In genomic region chr20:13211956-13212618, GRCh38 we compare ENCODE assay signal across 30 cellular contexts. TPM values are rescaled to one million over a fixed set of nuclear protein-coding genes. Genes with fewer than 3 reads are reported as not detected.
"Had no signal": no experiment of that assay in that cellular context is flagged by ENCODE, and none has a peak within 500 bp of the region (broad histone marks: within the 10 kb centered on the region; RNA-seq: fewer than 3 reads in every experiment).

No MANE protein-coding gene starts in this region.

- H3K4me2 ChIP-seq: hepatocyte, neural progenitor cell had no signal

- H3K4me1 Mint-ChIP-seq: nephron; neural progenitor cell; stimulated activated memory B cell treated with anti-CD40 and anti-IgM and Interleukin-4, amounts not matched to agents 10 μg/mL and 1 μg/mL and 100 μg/mL, for 72 hours had no signal

- H3K9me3 ChIP-seq: colonic mucosa, esophagus squamous epithelium, gastroesophageal sphincter, left lung, prostate gland, sigmoid colon, thoracic aorta, tibial nerve, upper lobe of left lung had no signal

- ATAC-seq: heart left ventricle; left lung; naive thymus-derived CD4-positive, alpha-beta T cell; stimulated activated memory B cell treated with anti-CD40 and anti-IgM and Interleukin-4, amounts not matched to agents 10 μg/mL and 1 μg/mL and 100 μg/mL, for 72 hours had no signal

- FAIRE-seq: endothelial cell of umbilical vein, kidney, urothelium cell line had no signal

- H3K27ac ChIP-seq: colonic mucosa, foreskin keratinocyte, gastroesophageal sphincter, heart left ventricle, hepatocyte, left lung, neural progenitor cell, parathyroid adenoma, prostate gland, right atrium auricular region, sigmoid colon, thoracic aorta, tibial nerve, upper lobe of left lung had no signal

- H3K4me1 ChIP-seq: colonic mucosa, esophagus squamous epithelium, foreskin keratinocyte, gastroesophageal sphincter, heart left ventricle, left lung, neural progenitor cell, parathyroid adenoma, prostate gland, right atrium auricular region, sigmoid colon, tibial nerve, upper lobe of left lung had no signal

- H3K27me3 ChIP-seq: colonic mucosa, left lung, right atrium auricular region, upper lobe of left lung had no signal

- H2AFZ ChIP-seq: hepatocyte, neural progenitor cell, parathyroid adenoma had no signal

- H3K9ac ChIP-seq: neural progenitor cell, parathyroid adenoma had no signal

- H3K79me2 ChIP-seq: hepatocyte, parathyroid adenoma had no signal

- H3K36me3 ChIP-seq: colonic mucosa, esophagus squamous epithelium, gastroesophageal sphincter, heart left ventricle, left lung, neural progenitor cell, prostate gland, right atrium auricular region, sigmoid colon, thoracic aorta, tibial nerve, upper lobe of left lung had no signal

- DNase-seq: colonic mucosa; effector memory CD4-positive, alpha-beta T cell; esophagus squamous epithelium; heart left ventricle; kidney; left lung; mesendoderm; midbrain; naive thymus-derived CD4-positive, alpha-beta T cell; sigmoid colon; stimulated activated CD4-positive, alpha-beta T cell treated with anti-CD3 and anti-CD28 coated beads, Interleukin-2, amount 100 ng/mL, for 24 hours; stimulated activated CD4-positive, alpha-beta T cell treated with anti-CD3 and anti-CD28 coated beads, Interleukin-4, amount 100 ng/mL, for 4 hours; stimulated activated naive CD8-positive, alpha-beta T cell treated with anti-CD3 and anti-CD28 coated beads, Interleukin-15, Interleukin-2, amounts not matched to agents 100 U/mL and 50 U/mL, for 24 hours; substantia nigra; upper lobe of left lung had no signal

- H3K4me3 ChIP-seq: colonic mucosa, esophagus squamous epithelium, gastroesophageal sphincter, heart left ventricle, hepatocyte, left lung, neural progenitor cell, prostate gland, right atrium auricular region, sigmoid colon, thoracic aorta, tibial nerve, upper lobe of left lung had no signal

- H3K27ac Mint-ChIP-seq: dendritic cell treated with granulocyte-macrophage colony-stimulating factor and Interleukin-4, amounts not matched to agents 40 ng/mL and 50 ng/mL, for 4 days; naive thymus-derived CD4-positive, alpha-beta T cell; nephron; neural progenitor cell; stimulated activated memory B cell treated with anti-CD40 and anti-IgM and Interleukin-4, amounts not matched to agents 10 μg/mL and 1 μg/mL and 100 μg/mL, for 72 hours had no signal

- H3K9me3 Mint-ChIP-seq: dendritic cell treated with granulocyte-macrophage colony-stimulating factor and Interleukin-4, amounts not matched to agents 40 ng/mL and 50 ng/mL, for 4 days; nephron; neural progenitor cell had no signal

- H3K4me3 Mint-ChIP-seq: dendritic cell treated with granulocyte-macrophage colony-stimulating factor and Interleukin-4, amounts not matched to agents 40 ng/mL and 50 ng/mL, for 4 days; naive thymus-derived CD4-positive, alpha-beta T cell; nephron; neural progenitor cell; stimulated activated memory B cell treated with anti-CD40 and anti-IgM and Interleukin-4, amounts not matched to agents 10 μg/mL and 1 μg/mL and 100 μg/mL, for 72 hours had no signal

- H3K36me3 Mint-ChIP-seq: neural progenitor cell; stimulated activated memory B cell treated with anti-CD40 and anti-IgM and Interleukin-4, amounts not matched to agents 10 μg/mL and 1 μg/mL and 100 μg/mL, for 72 hours had no signal

RNA-seq across cellular contexts. Expression of gene ISM1, which starts 9.0 kb away (rescaled TPM):
- total RNA-seq: endothelial cell of umbilical vein, lung microvascular endothelial cell had no signal
- polyA plus RNA-seq: endothelial cell of umbilical vein had no signal
